Comparison of ENCODE assay signal across 21 cellular contexts in genomic region chr10:72061930-72062329, GRCh38. TPM values are rescaled to one million over a fixed set of nuclear protein-coding genes. Genes with fewer than 3 reads are reported as not detected.
DNase-seq lines count a peak whose midpoint lies in the region; ATAC-seq and TF ChIP-seq lines count a peak whose summit lies in the region.
"Had no signal": no experiment of that assay in that cellular context is flagged by ENCODE, and none has a peak within 500 bp of the region (broad histone marks: within the 10 kb centered on the region; RNA-seq: fewer than 3 reads in every experiment).

No MANE protein-coding gene starts in this region.

- DNase-seq in CD4-positive, alpha-beta memory T cell, result no peak
- no peak for DNase-seq in activated naive CD8-positive, alpha-beta T cell treated with anti-CD3 and anti-CD28 coated beads, Interleukin-2, amount 10 ng/mL, durations not matched to agents 7 days and 5 days
- no peak for DNase-seq in nephron progenitor cell
- no peak for DNase-seq in SW480 (ENCODE audit: low spot score)
- no peak for DNase-seq in tibial nerve (ENCODE audit: low spot score in 2 of 2)
- DNase-seq in breast epithelium (ENCODE audit: low spot score in 2 of 2), result no peak
- DNase-seq: activated CD4-positive, alpha-beta T cell treated with anti-CD3 and anti-CD28 coated beads, Interleukin-2, amount 50 U/mL, for 48 hours; activated gamma-delta T cell; activated T-cell treated with anti-CD3 and anti-CD28 coated beads for 4 hours; DMS 273 treated with DMSO at 0.1 percent for 48 hours; NCI-H1436 treated with DMSO at 0.1 percent for 48 hours; NCI-H748 treated with DMSO at 0.1 percent for 48 hours; small intestine; stimulated activated CD4-positive, alpha-beta T cell treated with anti-CD3 and anti-CD28 coated beads, Interleukin-1b, Interleukin-23, amount 100 ng/mL, for 48 hours; transverse colon had no signal

- peaks cover 0 to 7% (median 0%) of the 10 kb centered on the region in 8 donors for H3K9me3 Mint-ChIP-seq in CD4-positive, alpha-beta memory T cell
- no peaks in the 10 kb centered on the region for H3K9me3 Mint-ChIP-seq in activated naive CD8-positive, alpha-beta T cell treated with anti-CD3 and anti-CD28 coated beads, Interleukin-2, amount 10 ng/mL, durations not matched to agents 7 days and 5 days
- no peaks in the 10 kb centered on the region for H3K9me3 Mint-ChIP-seq in nephron progenitor cell
- H3K9me3 Mint-ChIP-seq: CD14-positive monocyte had no signal

- H3K27me3 ChIP-seq in BLaER1, result no peaks in the 10 kb centered on the region
- H3K27me3 ChIP-seq in CD4-positive, alpha-beta memory T cell (ENCODE audit: insufficient read depth, low read length), result no peaks in the 10 kb centered on the region
- H3K27me3 ChIP-seq in tibial nerve, result no peaks in the 10 kb centered on the region
- no peaks in the 10 kb centered on the region for H3K27me3 ChIP-seq in breast epithelium
- H3K27me3 ChIP-seq: ascending aorta, transverse colon had no signal

- H3K27ac Mint-ChIP-seq in CD4-positive, alpha-beta memory T cell, result peak overlapping the region in 6 of 7 donors; percentile 13 to 91 (median 80)
- peak overlapping the region; percentile 58 for H3K27ac Mint-ChIP-seq in activated naive CD8-positive, alpha-beta T cell treated with anti-CD3 and anti-CD28 coated beads, Interleukin-2, amount 10 ng/mL, durations not matched to agents 7 days and 5 days
- peak overlapping the region; percentile 74 for H3K27ac Mint-ChIP-seq in nephron progenitor cell
- H3K27ac Mint-ChIP-seq: CD14-positive monocyte had no signal

- H3K4me2 ChIP-seq in BLaER1, result peak overlapping the region; percentile 60; the same call in 1 of the 2 replicates
- H3K4me2 ChIP-seq: KMS-11 had no signal

- peaks cover 31% of the 10 kb centered on the region for H3K4me1 ChIP-seq in BLaER1
- H3K4me1 ChIP-seq in CD4-positive, alpha-beta memory T cell (ENCODE audit: insufficient read depth, low read length), result peaks cover 5% of the 10 kb centered on the region
- H3K4me1 ChIP-seq in tibial nerve, result peaks cover 0 to 3% (median 0%) of the 10 kb centered on the region in 4 donors
- no peaks in the 10 kb centered on the region for H3K4me1 ChIP-seq in breast epithelium
- H3K4me1 ChIP-seq: ascending aorta had no signal

- TF ChIP-seq CTCF in nephron progenitor cell (IDR thresholded peaks at IDR 0.05), result no peak
- no peak for TF ChIP-seq CTCF in tibial nerve (IDR thresholded peaks at IDR 0.05)
- no peak for TF ChIP-seq CTCF in breast epithelium (IDR thresholded peaks at IDR 0.05)

- H3K9ac ChIP-seq in BLaER1, result no peak overlapping the region
- H3K9ac ChIP-seq: KMS-11 had no signal

- H3K27me3 Mint-ChIP-seq in CD4-positive, alpha-beta memory T cell, result no peaks in the 10 kb centered on the region
- no peaks in the 10 kb centered on the region for H3K27me3 Mint-ChIP-seq in activated naive CD8-positive, alpha-beta T cell treated with anti-CD3 and anti-CD28 coated beads, Interleukin-2, amount 10 ng/mL, durations not matched to agents 7 days and 5 days
- H3K27me3 Mint-ChIP-seq in nephron progenitor cell (ENCODE audit: low read depth, poor library complexity), result peaks cover 4% of the 10 kb centered on the region

- H3K9me3 ChIP-seq in BLaER1 (no peaks in the 10 kb centered on the region), tibial nerve (no peaks in the 10 kb centered on the region), breast epithelium (no peaks in the 10 kb centered on the region)
- H3K9me3 ChIP-seq in CD4-positive, alpha-beta memory T cell (ENCODE audit: control insufficient read depth in 1 of 2, low read length in 2 of 2), result no peaks in the 10 kb centered on the region
- H3K9me3 ChIP-seq: ascending aorta, transverse colon had no signal

- intact Hi-C loops in CD4-positive, alpha-beta memory T cell (cut with micrococcal nuclease), result loop anchor here (5.0 kb wide), 1 partner anchor 155 kb away; the partner anchor contains the start of genes ANAPC16 and ASCC1
- intact Hi-C loops in breast epithelium (cut with DNase I; ENCODE audit: low total_unique reads), result no loop called here

- H3K4me1 Mint-ChIP-seq in CD4-positive, alpha-beta memory T cell, result peaks cover 17 to 49% (median 23%) of the 10 kb centered on the region in 4 donors
- peaks cover 1% of the 10 kb centered on the region for H3K4me1 Mint-ChIP-seq in activated naive CD8-positive, alpha-beta T cell treated with anti-CD3 and anti-CD28 coated beads, Interleukin-2, amount 10 ng/mL, durations not matched to agents 7 days and 5 days
- peaks cover 74% of the 10 kb centered on the region for H3K4me1 Mint-ChIP-seq in nephron progenitor cell
- H3K4me1 Mint-ChIP-seq: CD14-positive monocyte had no signal

- no peak overlapping the region for H3K4me3 ChIP-seq in BLaER1
- no peak overlapping the region for H3K4me3 ChIP-seq in CD4-positive, alpha-beta memory T cell (ENCODE audit: low read length in 2 of 2)
- H3K4me3 ChIP-seq in tibial nerve, result no peak overlapping the region
- no peak overlapping the region for H3K4me3 ChIP-seq in breast epithelium
- H3K4me3 ChIP-seq: ascending aorta, GM12878, transverse colon had no signal

- no peaks in the 10 kb centered on the region for H4K20me1 ChIP-seq in BLaER1

- peak overlapping the region in 4 of 8 donors; percentile 34 to 71 (median 41) for H3K4me3 Mint-ChIP-seq in CD4-positive, alpha-beta memory T cell
- no peak overlapping the region for H3K4me3 Mint-ChIP-seq in activated naive CD8-positive, alpha-beta T cell treated with anti-CD3 and anti-CD28 coated beads, Interleukin-2, amount 10 ng/mL, durations not matched to agents 7 days and 5 days
- no peak overlapping the region for H3K4me3 Mint-ChIP-seq in nephron progenitor cell

- no peaks in the 10 kb centered on the region for H3K36me3 ChIP-seq in BLaER1
- H3K36me3 ChIP-seq in CD4-positive, alpha-beta memory T cell (ENCODE audit: insufficient read depth, low read length), result peaks cover 47% of the 10 kb centered on the region
- H3K36me3 ChIP-seq in tibial nerve, result peaks cover 0 to 8% (median 0%) of the 10 kb centered on the region in 3 donors
- no peaks in the 10 kb centered on the region for H3K36me3 ChIP-seq in breast epithelium
- H3K36me3 ChIP-seq: ascending aorta, transverse colon had no signal

- peak; percentile 5 for ATAC-seq in activated naive CD8-positive, alpha-beta T cell treated with anti-CD3 and anti-CD28 coated beads, Interleukin-2, amount 10 ng/mL, durations not matched to agents 7 days and 5 days (ENCODE audit: low read depth)

- no peak for TF ChIP-seq EP300 in tibial nerve (IDR thresholded peaks at IDR 0.05)

- POLR2A ChIA-PET in CD4-positive, alpha-beta memory T cell (lab: Charles Lee; ENCODE audit: partially characterized antibody), result interaction anchor here (1.1 to 22.3 kb wide), 6 partner anchors 8 to 193 kb away, joined by 3 to 329 read pairs (median 10); partner anchors contain the start of gene SPOCK2
- POLR2A ChIA-PET in activated naive CD8-positive, alpha-beta T cell treated with anti-CD3 and anti-CD28 coated beads, Interleukin-2, amount 10 ng/mL, durations not matched to agents 7 days and 5 days (lab: Charles Lee), result interaction anchor here (1.1 to 3.2 kb wide), 2 partner anchors 14 to 23 kb away, joined by 3 to 7 read pairs; no protein-coding TSS in a partner anchor

- TF ChIP-seq POLR2A in tibial nerve (IDR thresholded peaks at IDR 0.05) (no peak), breast epithelium (IDR thresholded peaks at IDR 0.05) (no peak)

- H3K36me3 Mint-ChIP-seq in CD4-positive, alpha-beta memory T cell, result peaks cover 23 to 63% of the 10 kb centered on the region in 2 donors
- peaks cover 8% of the 10 kb centered on the region for H3K36me3 Mint-ChIP-seq in activated naive CD8-positive, alpha-beta T cell treated with anti-CD3 and anti-CD28 coated beads, Interleukin-2, amount 10 ng/mL, durations not matched to agents 7 days and 5 days
- peaks cover 26% of the 10 kb centered on the region for H3K36me3 Mint-ChIP-seq in nephron progenitor cell (ENCODE audit: low read depth)
- H3K36me3 Mint-ChIP-seq: CD14-positive monocyte had no signal

- no peak overlapping the region for H3K27ac ChIP-seq in BLaER1
- no peak overlapping the region for H3K27ac ChIP-seq in CD4-positive, alpha-beta memory T cell (ENCODE audit: low read depth, low read length)
- no peak overlapping the region for H3K27ac ChIP-seq in tibial nerve
- H3K27ac ChIP-seq in breast epithelium, result no peak overlapping the region
- H3K27ac ChIP-seq: ascending aorta, KMS-11, transverse colon had no signal

- WGBS in tibial nerve, 2 donors, result 89 to 91% methylated on average over 9 of the region's 9 CpGs

- CTCF ChIA-PET in CD4-positive, alpha-beta memory T cell (lab: Charles Lee; ENCODE audit: partially characterized antibody), result interaction anchor here (0.6 to 6.7 kb wide), 7 partner anchors 13 to 276 kb away, joined by 3 to 61 read pairs (median 3); partner anchors contain the start of gene SPOCK2

RNA-seq across cellular contexts. Expression of gene SPOCK2, which starts 26.4 kb away (rescaled TPM):
- 100 to 1,000 TPM; 552 to 556 TPM for total RNA-seq in CD4-positive, alpha-beta memory T cell
- 100 to 1,000 TPM; 174 to 260 TPM for polyA plus RNA-seq in CD4-positive, alpha-beta memory T cell
- 100 to 1,000 TPM; 370 to 371 TPM for total RNA-seq in activated naive CD8-positive, alpha-beta T cell treated with anti-CD3 and anti-CD28 coated beads, Interleukin-2, amount 10 ng/mL, durations not matched to agents 7 days and 5 days
- total RNA-seq in tibial nerve (1 to 10 TPM; 2.1 to 9.9 (median 5.0) TPM), breast epithelium (1 to 10 TPM; 3.9 to 4.5 (median 4.1) TPM)
- total RNA-seq: HT1080 had no signal

Comparison
In these comparisons a context has a peak if more than half of its experiments do, and no peak if none do; other contexts are left out.
1. RNA of gene SPOCK2, which starts 26.4 kb away (total RNA-seq): 552 to 556 TPM in CD4-positive, alpha-beta memory T cell and 370 to 371 TPM in activated naive CD8-positive, alpha-beta T cell treated with anti-CD3 and anti-CD28 coated beads, Interleukin-2, amount 10 ng/mL, durations not matched to agents 7 days and 5 days; 2.1 to 9.9 TPM in tibial nerve and 3.9 to 4.5 TPM in breast epithelium; every median in the first group is over 10 times any median in the second.
2. Peak in every context shown above with its lines, with median percentiles within 50 percentile points of each other: H3K27ac Mint-ChIP-seq.